ENCODE assay signal across 21 cellular contexts in genomic region chr4:82850684-82851083, GRCh38.
"Had no signal": no experiment of that assay in that cellular context is flagged by ENCODE, and none has a peak within 500 bp of the region (broad histone marks: within the 10 kb centered on the region; RNA-seq: fewer than 3 reads in every experiment).

No MANE protein-coding gene starts in this region.

- H3K9me3 ChIP-seq: SK-N-SH had no signal

- H3K27ac ChIP-seq: RWPE1 had no signal

- ATAC-seq: Panc1, PC-3 had no signal

- H3K4me2 ChIP-seq: SK-N-SH had no signal

- DNase-seq: Karpas-422, KG1, MM.1S, NCI-H1092 treated with DMSO at 0.1 percent for 48 hours, NCI-H1436, NCI-H187, NCI-H2029, NCI-H2081 treated with DMSO at 0.1 percent for 48 hours, NCI-H2171, NCI-H226, NCI-H446, NCI-H510A, NCI-H524 treated with DMSO at 0.1 percent for 48 hours, NCI-H69, NCI-H774, PC-3, SHP77, SK-N-SH, SW 1271 had no signal

- H3K9ac ChIP-seq: SK-N-SH had no signal
